29 cellular contexts compared by ENCODE assay signal in the genomic region with DNA sequence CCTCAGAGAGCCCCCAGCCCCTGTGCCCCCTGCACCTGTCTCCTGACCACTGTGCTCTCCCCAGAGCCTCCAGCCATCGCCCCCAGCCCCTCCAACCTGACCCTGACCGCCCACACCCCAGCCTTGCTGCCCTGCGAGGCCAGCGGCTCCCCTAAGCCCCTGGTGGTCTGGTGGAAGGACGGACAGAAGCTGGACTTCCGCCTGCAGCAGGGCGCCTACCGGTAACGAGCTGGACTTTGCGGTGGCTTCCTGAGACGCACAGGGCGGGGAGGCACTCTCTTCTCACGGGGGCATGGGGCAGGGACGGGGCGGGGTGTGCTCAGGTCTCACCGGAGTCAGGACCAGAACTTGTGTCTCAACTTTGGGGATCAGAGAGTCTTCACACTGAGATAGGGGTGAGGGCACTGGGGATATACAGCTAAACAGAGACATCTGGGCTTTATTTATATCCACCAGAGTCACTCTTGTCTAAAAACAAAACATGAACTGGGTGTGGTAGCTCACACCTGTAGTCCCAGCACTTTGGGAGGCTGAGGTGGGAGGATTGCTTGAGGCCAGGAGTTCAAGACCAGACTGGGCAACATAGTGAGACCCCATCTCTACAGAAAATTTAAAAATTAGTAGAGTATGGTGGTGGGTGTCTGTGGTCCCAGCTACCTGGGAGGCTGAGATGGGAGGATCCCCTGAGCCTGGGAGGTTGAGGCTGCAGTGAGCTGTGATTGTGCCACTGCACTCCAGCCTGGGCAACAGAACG. TPM values are rescaled to one million over a fixed set of nuclear protein-coding genes. Genes with fewer than 3 reads are reported as not detected.
"Had no signal": no experiment of that assay in that cellular context is flagged by ENCODE, and none has a peak within 500 bp of the region (broad histone marks: within the 10 kb centered on the region; RNA-seq: fewer than 3 reads in every experiment).

No MANE protein-coding gene starts in this region.

- H3K9me3 Mint-ChIP-seq: immature natural killer cell; mesothelial cell of epicardium; naive thymus-derived CD4-positive, alpha-beta T cell; natural killer cell treated with Interleukin-12 subunit alpha and Interleukin-12 subunit beta and Interleukin-15 and Interleukin-18, amount 100 ng/mL, for 72 hours; neural crest cell had no signal

- H3K27ac Mint-ChIP-seq: immature natural killer cell; mesothelial cell of epicardium; naive thymus-derived CD4-positive, alpha-beta T cell; natural killer cell treated with Interleukin-12 subunit alpha and Interleukin-12 subunit beta and Interleukin-15 and Interleukin-18, amount 100 ng/mL, for 72 hours; stimulated activated naive B cell treated with anti-CD40 and anti-IgM and Interleukin-4, amounts not matched to agents 10 μg/mL and 1 μg/mL and 100 μg/mL, for 72 hours had no signal

- H3K4me1 Mint-ChIP-seq: immature natural killer cell; naive thymus-derived CD4-positive, alpha-beta T cell; neural crest cell; stimulated activated naive B cell treated with anti-CD40 and anti-IgM and Interleukin-4, amounts not matched to agents 10 μg/mL and 1 μg/mL and 100 μg/mL, for 72 hours had no signal

- H3K9ac ChIP-seq: parathyroid adenoma had no signal

- H3K36me3 Mint-ChIP-seq: immature natural killer cell; mesothelial cell of epicardium; naive thymus-derived CD4-positive, alpha-beta T cell; natural killer cell treated with Interleukin-12 subunit alpha and Interleukin-12 subunit beta and Interleukin-15 and Interleukin-18, amount 100 ng/mL, for 72 hours; stimulated activated naive B cell treated with anti-CD40 and anti-IgM and Interleukin-4, amounts not matched to agents 10 μg/mL and 1 μg/mL and 100 μg/mL, for 72 hours had no signal

- DNase-seq: hypothalamus; immature natural killer cell; kidney; left ventricle myocardium inferior; mesendoderm; naive thymus-derived CD4-positive, alpha-beta T cell; occipital lobe; psoas muscle; stimulated activated CD4-positive, alpha-beta T cell treated with anti-CD3 and anti-CD28 coated beads, Interleukin-12 subunit alpha, Interleukin-12 subunit beta, amount 100 ng/mL, for 4 hours; stimulated activated CD4-positive, alpha-beta T cell treated with anti-CD3 and anti-CD28 coated beads, Interleukin-15, amount 100 ng/mL, for 24 hours; stimulated activated CD4-positive, alpha-beta T cell treated with anti-CD3 and anti-CD28 coated beads, Interleukin-2, amount 100 ng/mL, for 24 hours; stimulated activated CD4-positive, alpha-beta T cell treated with anti-CD3 and anti-CD28 coated beads, Interleukin-4, amount 100 ng/mL, for 1 hour; stimulated activated naive B cell treated with anti-CD40 and anti-IgM and Interleukin-4, amounts not matched to agents 10 μg/mL and 1 μg/mL and 100 μg/mL, for 72 hours; stimulated activated naive CD8-positive, alpha-beta T cell treated with anti-CD3 and anti-CD28 coated beads, Interleukin-15, Interleukin-2, amounts not matched to agents 100 U/mL and 50 U/mL, for 24 hours; stomach; testis; thyroid gland; transverse colon had no signal

- H3K36me3 ChIP-seq: left ventricle myocardium inferior, neutrophil, stomach, thyroid gland, transverse colon, upper lobe of left lung, vagina had no signal

- FAIRE-seq: islet of Langerhans, kidney had no signal

- H3K27ac ChIP-seq: left ventricle myocardium inferior, neutrophil, parathyroid adenoma, psoas muscle, skin epidermis, stomach, testis, thyroid gland, transverse colon, upper lobe of left lung, vagina had no signal

- H3K4me3 ChIP-seq: left ventricle myocardium inferior, lung, psoas muscle, skin epidermis, stomach, testis, thyroid gland, transverse colon, upper lobe of left lung, vagina had no signal

- H3K79me2 ChIP-seq: parathyroid adenoma had no signal

- H3K4me3 Mint-ChIP-seq: immature natural killer cell; mesothelial cell of epicardium; naive thymus-derived CD4-positive, alpha-beta T cell; natural killer cell treated with Interleukin-12 subunit alpha and Interleukin-12 subunit beta and Interleukin-15 and Interleukin-18, amount 100 ng/mL, for 72 hours; neural crest cell; stimulated activated naive B cell treated with anti-CD40 and anti-IgM and Interleukin-4, amounts not matched to agents 10 μg/mL and 1 μg/mL and 100 μg/mL, for 72 hours had no signal

- ATAC-seq: naive thymus-derived CD4-positive, alpha-beta T cell; natural killer cell treated with Interleukin-12 subunit alpha and Interleukin-12 subunit beta and Interleukin-15 and Interleukin-18, amount 100 ng/mL, for 72 hours; psoas muscle; sciatic nerve; stimulated activated naive B cell treated with anti-CD40 and anti-IgM and Interleukin-4, amounts not matched to agents 10 μg/mL and 1 μg/mL and 100 μg/mL, for 72 hours; stimulated activated naive CD8-positive, alpha-beta T cell treated with anti-CD3 and anti-CD28 coated beads, Interleukin-15, Interleukin-2, amounts not matched to agents 100 U/mL and 50 U/mL, for 24 hours had no signal

- H3K27me3 ChIP-seq: neutrophil, testis, thyroid gland, transverse colon, upper lobe of left lung, vagina had no signal

- H3K9me3 ChIP-seq: left ventricle myocardium inferior, neutrophil, psoas muscle, stomach, testis, thyroid gland, transverse colon, upper lobe of left lung, vagina had no signal

- H3K4me1 ChIP-seq: left ventricle myocardium inferior, parathyroid adenoma, psoas muscle, stomach, testis, thyroid gland, transverse colon, upper lobe of left lung, vagina had no signal

- H2AFZ ChIP-seq: parathyroid adenoma had no signal

RNA-seq across cellular contexts. Expression of a gene that starts 46.1 kb away (rescaled TPM):
- total RNA-seq: natural killer cell treated with Interleukin-12 subunit alpha and Interleukin-12 subunit beta and Interleukin-15 and Interleukin-18, amount 100 ng/mL, for 72 hours had no signal
- polyA plus RNA-seq: immature natural killer cell; naive thymus-derived CD4-positive, alpha-beta T cell had no signal
